Comparison of ENCODE assay signal across 20 cellular contexts in genomic region chr13:100787899-100788298, GRCh38.
"Had no signal": no experiment of that assay in that cellular context is flagged by ENCODE, and none has a peak within 500 bp of the region (broad histone marks: within the 10 kb centered on the region; RNA-seq: fewer than 3 reads in every experiment).

No MANE protein-coding gene starts in this region.

- H3K79me2 ChIP-seq: hepatocyte had no signal

- DNase-seq: colonic mucosa; cortex of kidney; effector CD8-positive, alpha-beta T cell; effector memory CD8-positive, alpha-beta T cell; foreskin keratinocyte; heart left ventricle; hypothalamus; immature natural killer cell; left cardiac atrium; left lung; left ventricle myocardium superior; lower lobe of right lung; mesenchymal stem cell; mucosa of descending colon had no signal

- ATAC-seq: effector memory CD8-positive, alpha-beta T cell; foreskin keratinocyte; gastroesophageal sphincter; heart left ventricle; left cardiac atrium; left ventricle myocardium superior; lower lobe of right lung; mucosa of descending colon had no signal

- H3K4me3 ChIP-seq: colonic mucosa, esophagus muscularis mucosa, gastroesophageal sphincter, heart left ventricle, hepatocyte, left lung, lower lobe of right lung, mucosa of descending colon had no signal

- H2AFZ ChIP-seq: hepatocyte had no signal

- H3K27ac ChIP-seq: colonic mucosa, esophagus muscularis mucosa, foreskin keratinocyte, gastroesophageal sphincter, heart left ventricle, hepatocyte, left lung, lower lobe of right lung had no signal

- H3K36me3 ChIP-seq: colonic mucosa, esophagus muscularis mucosa, gastroesophageal sphincter, heart left ventricle, left lung, lower lobe of right lung had no signal

- H3K27me3 ChIP-seq: colonic mucosa, esophagus muscularis mucosa, foreskin keratinocyte, hepatocyte, left lung had no signal

- FAIRE-seq: endothelial cell of umbilical vein, frontal cortex, keratinocyte had no signal

- H3K9me3 ChIP-seq: colonic mucosa, mucosa of descending colon had no signal

- H3K4me1 ChIP-seq: colonic mucosa, esophagus muscularis mucosa, foreskin keratinocyte, gastroesophageal sphincter, heart left ventricle had no signal

- H3K4me2 ChIP-seq: hepatocyte had no signal
